ENCODE assay signal across 19 cellular contexts in genomic region chr13:113751491-113751890, GRCh38. TPM values are rescaled to one million over a fixed set of nuclear protein-coding genes. Genes with fewer than 3 reads are reported as not detected.
DNase-seq lines count a peak whose midpoint lies in the region; ATAC-seq, FAIRE-seq and TF ChIP-seq lines count a peak whose summit lies in the region.
"Had no signal": no experiment of that assay in that cellular context is flagged by ENCODE, and none has a peak within 500 bp of the region (broad histone marks: within the 10 kb centered on the region; RNA-seq: fewer than 3 reads in every experiment).

No MANE protein-coding gene starts in this region.

- H3K9me3 ChIP-seq in HepG2 (ENCODE audit: low read length) = no peaks in the 10 kb centered on the region
- H3K9me3 ChIP-seq: A549 had no signal

- peaks cover 21% of the 10 kb centered on the region for H3K4me1 ChIP-seq in HepG2 (ENCODE audit: insufficient read depth, low read length)

- H3K79me2 ChIP-seq in HepG2 (ENCODE audit: insufficient read depth, low read length) = no peaks in the 10 kb centered on the region

- WGBS in HepG2 (ENCODE audit: low lambda C conversion rate) = 67% methylated on average over 6 of the region's 19 CpGs

- H2AFZ ChIP-seq in HepG2 (ENCODE audit: low read length) = no peak overlapping the region
- H2AFZ ChIP-seq: GM23248 had no signal

- no peak overlapping the region for H3K9ac ChIP-seq in HepG2 (ENCODE audit: insufficient read depth, low read depth, low read length)
- H3K9ac ChIP-seq: GM23248 had no signal

- H3K27me3 Mint-ChIP-seq in activated CD4-positive, alpha-beta T cell treated with anti-CD3 and anti-CD28 coated beads for 36 hours = no peaks in the 10 kb centered on the region
- H3K27me3 Mint-ChIP-seq in activated CD4-positive, alpha-beta T cell treated with anti-CD3 and anti-CD28 coated beads, Interleukin-2, amount 10 ng/mL, durations not matched to agents 7 days and 5 days = no peaks in the 10 kb centered on the region
- H3K27me3 Mint-ChIP-seq in Calu3 (ENCODE audit: unreplicated experiment) (peaks cover 12% of the 10 kb centered on the region), mesothelial cell of epicardium (ENCODE audit: low read depth) (peaks cover 16% of the 10 kb centered on the region)

- no peaks in the 10 kb centered on the region for H3K36me3 ChIP-seq in HepG2 (replicated peaks in 1 of 2; ENCODE audit: control insufficient read depth in 1 of 2, insufficient read depth in 2 of 2, low read length in 2 of 2)

- FAIRE-seq in HepG2 (lab: Jason Lieb, UNC) = no peak
- FAIRE-seq: A549, H54 had no signal

- TF ChIP-seq EP300 in HepG2 (IDR thresholded peaks at IDR 0.05; ENCODE audit: low read depth in 2 of 2, low read length in 2 of 2) = no peak
- TF ChIP-seq EP300 in HepG2 (CRISPR knock-in tag; IDR thresholded peaks at IDR 0.05; ENCODE audit: borderline replicate concordance) = no peak

- no peak overlapping the region for H3K27ac ChIP-seq in HepG2 (ENCODE audit: extremely low read length, insufficient read depth, low read length)
- H3K27ac ChIP-seq: 22Rv1, A549, C4-2B, GM23248, HL-60 had no signal

- no peak overlapping the region for H3K4me2 ChIP-seq in HepG2 (ENCODE audit: low read depth, low read length)
- H3K4me2 ChIP-seq: A549 had no signal

- peak; percentile 2 for DNase-seq in activated CD4-positive, alpha-beta T cell treated with anti-CD3 and anti-CD28 coated beads for 36 hours
- no peak for DNase-seq in activated CD4-positive, alpha-beta T cell treated with anti-CD3 and anti-CD28 coated beads, Interleukin-2, amount 10 ng/mL, durations not matched to agents 7 days and 5 days
- DNase-seq in HepG2 (ENCODE audit: low spot score) = no peak
- DNase-seq in posterior vena cava (ENCODE audit: low spot score) = peak; percentile 68
- no peak for DNase-seq in Calu3
- DNase-seq in mesothelial cell of epicardium (ENCODE audit: low spot score in 2 of 2, unreplicated experiment in 2 of 2) = no peak
- DNase-seq: AML-193; CD4-positive, alpha-beta memory T cell; DMS79 treated with DMSO at 0.1 percent for 48 hours; GF-D8; GM23248; HCEC 1CT; IMR-90 had no signal

- intact Hi-C loops in activated CD4-positive, alpha-beta T cell treated with anti-CD3 and anti-CD28 coated beads for 36 hours (cut with DNase I, micrococcal nuclease) = no loop called here
- intact Hi-C loops in HepG2 (cut with micrococcal nuclease; ENCODE audit: unreplicated experiment) (no loop called here), posterior vena cava (cut with DNase I) (no loop called here), Calu3 (cut with micrococcal nuclease; ENCODE audit: unreplicated experiment) (no loop called here)

- no peak overlapping the region for H3K4me3 Mint-ChIP-seq in activated CD4-positive, alpha-beta T cell treated with anti-CD3 and anti-CD28 coated beads for 36 hours
- H3K4me3 Mint-ChIP-seq in activated CD4-positive, alpha-beta T cell treated with anti-CD3 and anti-CD28 coated beads, Interleukin-2, amount 10 ng/mL, durations not matched to agents 7 days and 5 days = no peak overlapping the region
- H3K4me3 Mint-ChIP-seq in Calu3 (ENCODE audit: low read depth, unreplicated experiment) = no peak overlapping the region
- H3K4me3 Mint-ChIP-seq in mesothelial cell of epicardium = no peak overlapping the region
- H3K4me3 Mint-ChIP-seq: CD4-positive, alpha-beta memory T cell had no signal

- no peak for ATAC-seq in activated CD4-positive, alpha-beta T cell treated with anti-CD3 and anti-CD28 coated beads for 36 hours
- ATAC-seq in HepG2 (no peak), GM19351 (IDR thresholded peaks at IDR 0.05; ENCODE audit: unreplicated experiment) (no peak)
- ATAC-seq: A549 had no signal

- H3K27me3 ChIP-seq in HepG2 (ENCODE audit: control insufficient read depth in 1 of 2, insufficient read depth in 2 of 2, low read length in 2 of 2) = peaks cover 6 to 20% of the 10 kb centered on the region in 2 experiments; a peak in 2 of 5 replicates

- BruUV-seq in HepG2 (replicated peaks; lab: Mats Ljungman, UMichigan) (no TSS peak), Calu3 (replicated peaks; lab: Mats Ljungman, UMichigan) (no TSS peak)

- TF ChIP-seq CTCF in HepG2 (CRISPR knock-in tag; IDR thresholded peaks at IDR 0.05) (no peak), Calu3 (IDR thresholded peaks at IDR 0.05; ENCODE audit: unreplicated experiment) (no peak), mesothelial cell of epicardium (IDR thresholded peaks at IDR 0.05; ENCODE audit: unreplicated experiment) (no peak)

- TF ChIP-seq RAD21 in HepG2 (CRISPR knock-in tag; IDR thresholded peaks at IDR 0.05) = no peak

- no peak overlapping the region for H3K4me3 ChIP-seq in HepG2 (replicated peaks in 1 of 3; ENCODE audit: insufficient read depth in 1 of 3, low read depth in 2 of 3, low read length in 3 of 3)
- H3K4me3 ChIP-seq: A549, GM23248 had no signal

- H3K9me3 Mint-ChIP-seq in activated CD4-positive, alpha-beta T cell treated with anti-CD3 and anti-CD28 coated beads for 36 hours (ENCODE audit: low read depth) = peaks cover 12% of the 10 kb centered on the region
- H3K9me3 Mint-ChIP-seq in activated CD4-positive, alpha-beta T cell treated with anti-CD3 and anti-CD28 coated beads, Interleukin-2, amount 10 ng/mL, durations not matched to agents 7 days and 5 days = peaks cover 15% of the 10 kb centered on the region
- H3K9me3 Mint-ChIP-seq in Calu3 (ENCODE audit: low read depth, unreplicated experiment) (no peaks in the 10 kb centered on the region), mesothelial cell of epicardium (peaks cover 4% of the 10 kb centered on the region)

- no peak for TF ChIP-seq POLR2A in HepG2 (IDR thresholded peaks at IDR 0.05; ENCODE audit: insufficient read depth in 1 of 2, low read depth in 2 of 2, low read length in 2 of 2)

- in situ Hi-C loops in HepG2 (cut with HindIII; ENCODE audit: extremely low pct_ligation_motif_present, low pct_unique_long_range_greater_than_20kb) = no loop called here

- no peaks in the 10 kb centered on the region for H3K36me3 Mint-ChIP-seq in activated CD4-positive, alpha-beta T cell treated with anti-CD3 and anti-CD28 coated beads for 36 hours (ENCODE audit: low read depth)
- peaks cover 3% of the 10 kb centered on the region for H3K36me3 Mint-ChIP-seq in activated CD4-positive, alpha-beta T cell treated with anti-CD3 and anti-CD28 coated beads, Interleukin-2, amount 10 ng/mL, durations not matched to agents 7 days and 5 days (ENCODE audit: low read depth)
- H3K36me3 Mint-ChIP-seq in Calu3 (ENCODE audit: insufficient read depth, unreplicated experiment) (no peaks in the 10 kb centered on the region), mesothelial cell of epicardium (no peaks in the 10 kb centered on the region)
- H3K36me3 Mint-ChIP-seq: CD4-positive, alpha-beta memory T cell had no signal

- no peaks in the 10 kb centered on the region for H4K20me1 ChIP-seq in HepG2 (ENCODE audit: insufficient read depth, low read length)

- no peak overlapping the region for H3K27ac Mint-ChIP-seq in activated CD4-positive, alpha-beta T cell treated with anti-CD3 and anti-CD28 coated beads for 36 hours
- no peak overlapping the region for H3K27ac Mint-ChIP-seq in activated CD4-positive, alpha-beta T cell treated with anti-CD3 and anti-CD28 coated beads, Interleukin-2, amount 10 ng/mL, durations not matched to agents 7 days and 5 days
- H3K27ac Mint-ChIP-seq in Calu3 (ENCODE audit: unreplicated experiment) (no peak overlapping the region), mesothelial cell of epicardium (no peak overlapping the region)

- POLR2A ChIA-PET in activated CD4-positive, alpha-beta T cell treated with anti-CD3 and anti-CD28 coated beads for 36 hours (lab: Charles Lee) = no interaction called here
- POLR2A ChIA-PET in activated CD4-positive, alpha-beta T cell treated with anti-CD3 and anti-CD28 coated beads, Interleukin-2, amount 10 ng/mL, durations not matched to agents 7 days and 5 days (lab: Charles Lee) = no interaction called here
- POLR2A ChIA-PET in HepG2 (lab: Yijun Ruan, JAX) = no interaction called here

- CTCF ChIA-PET in activated CD4-positive, alpha-beta T cell treated with anti-CD3 and anti-CD28 coated beads for 36 hours (lab: Charles Lee) = no interaction called here
- CTCF ChIA-PET in activated CD4-positive, alpha-beta T cell treated with anti-CD3 and anti-CD28 coated beads, Interleukin-2, amount 10 ng/mL, durations not matched to agents 7 days and 5 days (lab: Charles Lee) = no interaction called here
- CTCF ChIA-PET in HepG2 (lab: Yijun Ruan, JAX; ENCODE audit: low intra/inter-chr PET ratio, low total read pairs) (no interaction called here), Calu3 (lab: Charles Lee) (no interaction called here)

- no peaks in the 10 kb centered on the region for H3K4me1 Mint-ChIP-seq in activated CD4-positive, alpha-beta T cell treated with anti-CD3 and anti-CD28 coated beads for 36 hours
- no peaks in the 10 kb centered on the region for H3K4me1 Mint-ChIP-seq in activated CD4-positive, alpha-beta T cell treated with anti-CD3 and anti-CD28 coated beads, Interleukin-2, amount 10 ng/mL, durations not matched to agents 7 days and 5 days
- H3K4me1 Mint-ChIP-seq in Calu3 (ENCODE audit: low read depth, unreplicated experiment) = no peaks in the 10 kb centered on the region
- no peaks in the 10 kb centered on the region for H3K4me1 Mint-ChIP-seq in mesothelial cell of epicardium
- H3K4me1 Mint-ChIP-seq: CD4-positive, alpha-beta memory T cell had no signal

RNA-seq across cellular contexts. Expression of gene TMEM255B, which starts 7.5 kb away (rescaled TPM):
- total RNA-seq in activated CD4-positive, alpha-beta T cell treated with anti-CD3 and anti-CD28 coated beads for 36 hours = 1 to 10 TPM in 1 of 2 experiments, under 1 TPM in 1; 0.74 to 1.3 TPM
- total RNA-seq in activated CD4-positive, alpha-beta T cell treated with anti-CD3 and anti-CD28 coated beads, Interleukin-2, amount 10 ng/mL, durations not matched to agents 7 days and 5 days = 1 to 10 TPM; 1.3 to 1.8 TPM
- total RNA-seq in HepG2 (2016; rRNA removed; fragmentation: Illumina TruSeq; extraction: Trizol) (0.03 TPM in 1 of 2 replicates, not detected in the other), posterior vena cava (10 to 100 TPM; 20.2 to 22.9 TPM), Calu3 (2022) (not detected in 2 replicates), mesothelial cell of epicardium (1.1 to 1.7 TPM (median 1.6 TPM) in 3 replicates)
- total RNA-seq in HepG2 (2016; cell fraction: cytosol; rRNA removed; fragmentation: Illumina TruSeq; extraction: Trizol; ENCODE audit: low read depth) = not detected in 2 replicates
- total RNA-seq in HepG2 (2016; cell fraction: insoluble cytoplasmic fraction; rRNA removed; fragmentation: Illumina TruSeq; extraction: Trizol) = not detected in 2 replicates
- not detected in 2 replicates for total RNA-seq in HepG2 (2016; cell fraction: membrane; rRNA removed; fragmentation: Illumina TruSeq; extraction: Trizol)
- not detected in 2 replicates for total RNA-seq in HepG2 (2016; cell fraction: nucleus; rRNA removed; fragmentation: Illumina TruSeq; extraction: Trizol)
- polyA plus RNA-seq in HepG2 (2011; rRNA removed) = 0.01 TPM in 1 of 2 replicates, not detected in the other
- 0.01 and 0.12 TPM in 2 replicates for polyA plus RNA-seq in HepG2 (2011; cell fraction: cytosol; rRNA removed)
- 0.02 and 0.03 TPM in 2 replicates for polyA plus RNA-seq in HepG2 (2011; cell fraction: nucleus; rRNA removed)
- polyA plus RNA-seq in HepG2 (2012) = 0.11 TPM in 1 of 2 replicates, not detected in the other
- polyA plus RNA-seq in HepG2 (2016; cell fraction: cytosol; fragmentation: Illumina TruSeq; extraction: Trizol; ENCODE audit: low read depth) = not detected in 2 replicates
- polyA plus RNA-seq in HepG2 (2016; cell fraction: insoluble cytoplasmic fraction; fragmentation: Illumina TruSeq; extraction: Trizol; ENCODE audit: low read depth) = not detected in 2 replicates
- not detected in 2 replicates for polyA plus RNA-seq in HepG2 (2016; cell fraction: membrane; fragmentation: Illumina TruSeq; extraction: Trizol; ENCODE audit: low read depth)
- polyA plus RNA-seq in HepG2 (2016; cell fraction: nucleus; fragmentation: Illumina TruSeq; extraction: Trizol; ENCODE audit: insufficient read depth, low read depth) = not detected in 2 replicates
- not detected in 2 replicates for polyA minus RNA-seq in HepG2 (2011; rRNA and poly(A)+ RNA removed; ENCODE audit: low replicate concordance)
- polyA minus RNA-seq in HepG2 (2011; cell fraction: cytosol; rRNA and poly(A)+ RNA removed) = not detected in 2 replicates
- polyA minus RNA-seq in HepG2 (2011; cell fraction: nucleus; rRNA and poly(A)+ RNA removed) = 0.12 and 0.13 TPM in 2 replicates
- total RNA-seq: GM23248 had no signal

Comparison
In these comparisons a context has a peak if more than half of its experiments do, and no peak if none do; other contexts are left out.
1. DNase-seq: peak in activated CD4-positive, alpha-beta T cell treated with anti-CD3 and anti-CD28 coated beads for 36 hours (single experiment) and posterior vena cava (single experiment); none in activated CD4-positive, alpha-beta T cell treated with anti-CD3 and anti-CD28 coated beads, Interleukin-2, amount 10 ng/mL, durations not matched to agents 7 days and 5 days (single experiment), HepG2 (single experiment), Calu3 (single experiment) and mesothelial cell of epicardium (0 of 2).